Comparison of ENCODE assay signal across 27 cellular contexts in genomic region chr3:78725703-78726246, GRCh38.
DNase-seq lines count a peak whose midpoint lies in the region; TF ChIP-seq lines count a peak whose summit lies in the region.
"Had no signal": no experiment of that assay in that cellular context is flagged by ENCODE, and none has a peak within 500 bp of the region (broad histone marks: within the 10 kb centered on the region; RNA-seq: fewer than 3 reads in every experiment).

No MANE protein-coding gene starts in this region.

- H3K27me3 ChIP-seq in Karpas-422 (ENCODE audit: low read length): no peaks in the 10 kb centered on the region
- H3K27me3 ChIP-seq: ascending aorta, SJSA1, testis had no signal

- H3K79me2 ChIP-seq in Karpas-422 (ENCODE audit: low read length): no peaks in the 10 kb centered on the region

- no peaks in the 10 kb centered on the region for H3K36me3 ChIP-seq in Karpas-422 (ENCODE audit: insufficient read depth, low read length)
- H3K36me3 ChIP-seq: ascending aorta, lower lobe of right lung, SJSA1 had no signal

- DNase-seq in NCI-H146 (lab: John Stamatoyannopoulos, UW): peak; percentile 41
- DNase-seq in NCI-H146 treated with DMSO at 0.1 percent for 48 hours (lab: John Stamatoyannopoulos, UW; ENCODE audit: unreplicated experiment): no peak
- peak; percentile 58 for DNase-seq in SK-MEL-5 (ENCODE audit: low read depth, low spot score)
- DNase-seq in fibroblast of villous mesenchyme (ENCODE audit: low read depth): peak; percentile 24
- peak; percentile 19 for DNase-seq in pons (ENCODE audit: low spot score)
- DNase-seq in Karpas-422: no peak
- no peak for DNase-seq in activated CD8-positive, alpha-beta memory T cell treated with anti-CD3 and anti-CD28 coated beads for 24 hours
- DNase-seq in posterior cingulate gyrus: no peak
- DNase-seq: activated CD4-positive, alpha-beta T cell treated with anti-CD3 and anti-CD28 coated beads, Interleukin-2, amount 50 U/mL, for 1 hour; activated CD4-positive, CD25-positive, alpha-beta regulatory T cell; activated gamma-delta T cell; activated naive CD8-positive, alpha-beta T cell treated with anti-CD3 and anti-CD28 coated beads, Interleukin-2, amount 10 ng/mL, durations not matched to agents 7 days and 5 days; activated T-cell treated with anti-CD3 and anti-CD28 coated beads, Interleukin-2, amount 50 U/mL, for 24 hours; Calu3; DMS79 treated with DMSO at 0.1 percent for 48 hours; effector memory CD8-positive, alpha-beta T cell; foreskin fibroblast; GDM1; kidney glomerular epithelial cell; lower lobe of right lung; NCI-H1694; stimulated activated naive CD4-positive, alpha-beta T cell; testis had no signal

- intact Hi-C loops in posterior cingulate gyrus (cut with DNase I): loop anchor here (5.0 kb wide), 1 partner anchor 63 kb away; no protein-coding TSS in a partner anchor

- no peaks in the 10 kb centered on the region for H3K9me2 ChIP-seq in Karpas-422 (replicated peaks; ENCODE audit: insufficient read depth, low read length)

- H3K9me3 ChIP-seq in Karpas-422 (ENCODE audit: low read length): no peaks in the 10 kb centered on the region
- H3K9me3 ChIP-seq: ascending aorta, lower lobe of right lung, SJSA1, testis had no signal

- no peaks in the 10 kb centered on the region for H4K20me1 ChIP-seq in Karpas-422 (ENCODE audit: insufficient read depth, low read depth, low read length)

- H3K4me2 ChIP-seq in Karpas-422 (ENCODE audit: low read depth, low read length, poor library complexity, severe bottlenecking): no peak overlapping the region

- no peak for TF ChIP-seq CTCF in fibroblast of villous mesenchyme (IDR thresholded peaks at IDR 0.05; ENCODE audit: insufficient read depth, low read depth, low read length)

- no peaks in the 10 kb centered on the region for H3K4me1 ChIP-seq in Karpas-422 (ENCODE audit: low read length)
- H3K4me1 ChIP-seq: ascending aorta, lower lobe of right lung, testis had no signal

- in situ Hi-C loops in SK-MEL-5 (cut with HindIII; ENCODE audit: low pct_unique_long_range_greater_than_20kb, low sequenced_read_pairs): no loop called here

- H3K4me3 ChIP-seq in fibroblast of villous mesenchyme (ENCODE audit: low read depth, low read length) (no peak overlapping the region), Karpas-422 (ENCODE audit: low read length) (no peak overlapping the region)
- H3K4me3 ChIP-seq: ascending aorta, lower lobe of right lung, SJSA1, testis had no signal

- H3K27ac ChIP-seq in Karpas-422 (ENCODE audit: low read length): no peak overlapping the region
- H3K27ac ChIP-seq: 22Rv1, ascending aorta, lower lobe of right lung, RWPE1, SJSA1, testis had no signal

- H3K9ac ChIP-seq in Karpas-422 (ENCODE audit: low read length): no peak overlapping the region

- H2AFZ ChIP-seq in Karpas-422 (ENCODE audit: low read length): no peak overlapping the region

Comparison
In these comparisons a context has a peak if more than half of its experiments do, and no peak if none do; other contexts are left out.
1. DNase-seq: peak in NCI-H146 (single experiment), SK-MEL-5 (single experiment), fibroblast of villous mesenchyme (single experiment) and pons (single experiment); none in NCI-H146 treated with DMSO at 0.1 percent for 48 hours (single experiment), Karpas-422 (single experiment), activated CD8-positive, alpha-beta memory T cell treated with anti-CD3 and anti-CD28 coated beads for 24 hours (single experiment) and posterior cingulate gyrus (0 of 10).